In the genomic region with DNA sequence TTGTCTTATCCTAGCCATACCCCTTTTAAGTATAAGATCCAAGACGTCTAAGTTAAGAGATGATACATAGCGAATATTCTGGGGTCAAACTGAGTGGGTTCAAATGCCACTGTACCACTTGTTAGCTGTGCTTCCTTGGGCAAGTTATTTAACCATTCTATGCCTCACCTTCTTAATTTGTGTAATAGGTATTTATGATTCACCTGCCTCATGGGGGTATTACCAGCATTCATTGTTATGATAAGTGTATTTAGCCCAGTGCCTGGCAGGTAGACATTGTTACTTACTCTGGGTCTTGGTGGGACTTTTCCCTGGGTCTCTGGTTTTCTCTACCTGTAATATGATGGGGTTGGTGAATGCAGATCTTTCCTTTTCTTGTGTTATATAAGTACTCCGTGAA, we compare ENCODE assay signal across 8 cellular contexts. TPM values are rescaled to one million over a fixed set of nuclear protein-coding genes. Genes with fewer than 3 reads are reported as not detected.
DNase-seq lines count a peak whose midpoint lies in the region; ATAC-seq and TF ChIP-seq lines count a peak whose summit lies in the region.
"Had no signal": no experiment of that assay in that cellular context is flagged by ENCODE, and none has a peak within 500 bp of the region (broad histone marks: within the 10 kb centered on the region; RNA-seq: fewer than 3 reads in every experiment).

No MANE protein-coding gene starts in this region.

- H3K4me3 ChIP-seq in GM12865 (ENCODE audit: low read depth, low read length) (peak overlapping the region; percentile 62), OCI-LY1 (ENCODE audit: low read depth, low read length, poor library complexity, severe bottlenecking) (peak overlapping the region; percentile 63), endodermal cell (ENCODE audit: low read length) (peak overlapping the region; percentile 82), adrenal gland (no peak overlapping the region)

- peak overlapping the region; percentile 47 for H3K9ac ChIP-seq in OCI-LY1 (ENCODE audit: low read length)
- H3K9ac ChIP-seq in endodermal cell (ENCODE audit: extremely low read depth, low read length, poor library complexity, severe bottlenecking) = no peak overlapping the region

- intact Hi-C loops in adrenal gland (cut with DNase I) = no loop called here

- H3K27me3 Mint-ChIP-seq in endodermal cell (ENCODE audit: insufficient read depth) = no peaks in the 10 kb centered on the region
- no peaks in the 10 kb centered on the region for H3K27me3 Mint-ChIP-seq in osteocyte (ENCODE audit: unreplicated experiment)

- peak overlapping the region; percentile 27 for H3K27ac ChIP-seq in OCI-LY1 (ENCODE audit: low read depth, low read length, poor library complexity, severe bottlenecking)
- H3K27ac ChIP-seq in endodermal cell (ENCODE audit: low read depth, low read length) = no peak overlapping the region
- peak overlapping the region in 1 of 5 donors; percentile 64 for H3K27ac ChIP-seq in adrenal gland

- H3K9me3 Mint-ChIP-seq in endodermal cell (no peaks in the 10 kb centered on the region), osteocyte (ENCODE audit: unreplicated experiment) (no peaks in the 10 kb centered on the region)

- H3K27me3 ChIP-seq in OCI-LY1 (ENCODE audit: insufficient read depth, low read length) (no peaks in the 10 kb centered on the region), endodermal cell (ENCODE audit: control insufficient read depth, insufficient read depth, low read length, poor library complexity, severe bottlenecking) (no peaks in the 10 kb centered on the region), adrenal gland (no peaks in the 10 kb centered on the region)

- peak overlapping the region; percentile 81 for H3K4me2 ChIP-seq in OCI-LY1 (ENCODE audit: low read length)

- DNase-seq in GM12865 (ENCODE audit: low read depth) (no peak), endodermal cell (no peak), osteocyte (ENCODE audit: extremely low spot score, unreplicated experiment) (no peak), adrenal gland (no peak), NCI-H345 treated with DMSO at 0.1 percent for 48 hours (lab: John Stamatoyannopoulos, UW; ENCODE audit: unreplicated experiment) (no peak)
- DNase-seq: stimulated activated CD8-positive, alpha-beta memory T cell treated with anti-CD3 and anti-CD28 coated beads, Interleukin-4, amount 100 ng/mL, for 48 hours had no signal

- no peaks in the 10 kb centered on the region for H3K9me2 ChIP-seq in OCI-LY1 (ENCODE audit: low read depth, low read length)

- peak overlapping the region; percentile 98 for H3K4me3 Mint-ChIP-seq in endodermal cell
- peak overlapping the region; percentile 72 for H3K4me3 Mint-ChIP-seq in osteocyte (ENCODE audit: unreplicated experiment)

- no peak for TF ChIP-seq CTCF in GM12865 (IDR thresholded peaks at IDR 0.05; ENCODE audit: insufficient read depth, low read depth, low read length, missing control alignments)
- TF ChIP-seq CTCF in OCI-LY1 (IDR thresholded peaks at IDR 0.05; ENCODE audit: low read length) = no peak
- TF ChIP-seq CTCF in endodermal cell (conservative IDR thresholded peaks at IDR 0.05) = no peak
- no peak for TF ChIP-seq CTCF in osteocyte (IDR thresholded peaks at IDR 0.05)
- TF ChIP-seq CTCF in adrenal gland (IDR thresholded peaks at IDR 0.05) = no peak

- whole genome bisulfite sequencing in endodermal cell (ENCODE audit: insufficient coverage in 1 of 2, insufficient read length in 1 of 2), 2 experiments = 28 to 60% methylated on average over 3 of the region's 3 CpGs
- 50 to 66% (median 56%) methylated on average over 3 of the region's 3 CpGs for WGBS in adrenal gland, 4 donors

- H2AFZ ChIP-seq in OCI-LY1 (ENCODE audit: low read length) = no peak overlapping the region

- H3K9me3 ChIP-seq in OCI-LY1 (ENCODE audit: low read length) (no peaks in the 10 kb centered on the region), endodermal cell (ENCODE audit: control insufficient read depth, low read length) (no peaks in the 10 kb centered on the region), adrenal gland (replicated peaks in 1 of 3) (no peaks in the 10 kb centered on the region)

- no peak for ATAC-seq in HG03521 (IDR thresholded peaks at IDR 0.05; ENCODE audit: unreplicated experiment)

- peaks cover 87% of the 10 kb centered on the region for H3K79me2 ChIP-seq in OCI-LY1 (ENCODE audit: insufficient read depth, low read length)

- peaks cover 26% of the 10 kb centered on the region for H3K36me3 ChIP-seq in OCI-LY1 (ENCODE audit: insufficient read depth, low read length)
- H3K36me3 ChIP-seq in endodermal cell (ENCODE audit: control insufficient read depth, insufficient read depth, low read length) = no peaks in the 10 kb centered on the region
- no peaks in the 10 kb centered on the region for H3K36me3 ChIP-seq in adrenal gland (replicated peaks in 1 of 2)

- H3F3A ChIP-seq in OCI-LY1 (ENCODE audit: insufficient read depth, low read length) = no peaks in the 10 kb centered on the region

- H3K4me1 Mint-ChIP-seq in endodermal cell (peaks cover 50% of the 10 kb centered on the region), osteocyte (ENCODE audit: unreplicated experiment) (peaks cover 47% of the 10 kb centered on the region)

- H3K27ac Mint-ChIP-seq in endodermal cell (peak overlapping the region; percentile 66), osteocyte (ENCODE audit: unreplicated experiment) (peak overlapping the region; percentile 44)

- TF ChIP-seq POLR2A in adrenal gland (IDR thresholded peaks at IDR 0.05) = no peak

- no peaks in the 10 kb centered on the region for H3K36me3 Mint-ChIP-seq in endodermal cell (ENCODE audit: low read depth)
- no peaks in the 10 kb centered on the region for H3K36me3 Mint-ChIP-seq in osteocyte (ENCODE audit: unreplicated experiment)

- peaks cover 68% of the 10 kb centered on the region for H3K4me1 ChIP-seq in OCI-LY1 (ENCODE audit: insufficient read depth, low read length, severe bottlenecking)
- H3K4me1 ChIP-seq in endodermal cell (ENCODE audit: control insufficient read depth, insufficient read depth, low read length) = peaks cover 23% of the 10 kb centered on the region
- H3K4me1 ChIP-seq in adrenal gland (replicated peaks in 1 of 2) = peaks cover 46 to 66% of the 10 kb centered on the region in 2 donors

- no peaks in the 10 kb centered on the region for H4K20me1 ChIP-seq in OCI-LY1 (ENCODE audit: insufficient read depth, low read length)

RNA-seq across cellular contexts. Expression of a gene that starts 3.8 kb away (rescaled TPM):
- total RNA-seq in endodermal cell = 100 to 1,000 TPM; 193 to 273 TPM
- polyA plus RNA-seq in endodermal cell (2013, experiment 1 of 2) = 115 TPM
- 107 TPM for polyA plus RNA-seq in endodermal cell (2013, experiment 2 of 2)
- total RNA-seq in osteocyte = 247 TPM in 2 replicates
- 100 to 1,000 TPM; 105 to 209 (median 157) TPM for total RNA-seq in adrenal gland
- polyA plus RNA-seq in adrenal gland = 100 to 1,000 TPM in 1 of 3 donors, 10 to 100 TPM in 2; 30.5 to 152 (median 55.7) TPM

Comparison
In these comparisons a context has a peak if more than half of its experiments do, and no peak if none do; other contexts are left out.
1. H3K4me3 ChIP-seq: peak in GM12865 (single experiment), OCI-LY1 (single experiment) and endodermal cell (single experiment); none in adrenal gland (0 of 4).